In the genomic region with DNA sequence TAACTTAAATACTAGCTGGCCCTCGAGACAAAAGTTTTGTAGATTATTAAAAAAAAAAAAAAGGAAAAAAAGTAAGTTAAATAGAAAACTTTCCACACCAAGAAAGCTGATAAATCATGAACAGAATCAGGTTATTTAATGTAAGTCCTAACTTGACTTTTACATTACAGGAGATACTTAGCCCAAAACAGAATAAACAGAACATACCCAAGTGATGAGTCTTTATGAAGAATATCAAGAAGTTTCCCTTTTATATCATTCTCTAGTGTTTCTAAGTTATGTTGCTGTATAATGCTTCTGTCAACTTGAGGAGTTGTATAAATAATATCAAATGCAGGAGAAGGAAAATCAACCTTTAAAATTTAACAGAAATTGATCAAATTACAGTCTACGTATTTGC, we compare ENCODE assay signal across 18 cellular contexts.
A peak's percentile ranks its signal among the peaks of the same experiment; 100 is the strongest.
DNase-seq lines count a peak whose midpoint lies in the region; ATAC-seq and FAIRE-seq lines count a peak whose summit lies in the region.
"Had no signal": no experiment of that assay in that cellular context is flagged by ENCODE, and none has a peak within 500 bp of the region (broad histone marks: within the 10 kb centered on the region; RNA-seq: fewer than 3 reads in every experiment).

No MANE protein-coding gene starts in this region.

- DNase-seq in activated CD8-positive, alpha-beta memory T cell treated with anti-CD3 and anti-CD28 coated beads, Interleukin-2, amount 50 U/mL, for 4 hours, result no peak
- DNase-seq in medulla oblongata (ENCODE audit: extremely low spot score), result no peak
- DNase-seq: 8988T; AML-193; Caco-2; Calu3; CD4-positive, alpha-beta T cell; CD8-positive, alpha-beta T cell; DMS79 treated with DMSO at 0.1 percent for 48 hours; GDM1 had no signal

- FAIRE-seq in G401.6 (lab: Jason Lieb, UNC) (peak; percentile 87), colon (lab: Jason Lieb, UNC) (peak; percentile 62)
- FAIRE-seq: A549, D721Med, GM12878, GM12892, GM18507 had no signal

- ATAC-seq in GM19397 (IDR thresholded peaks at IDR 0.05; ENCODE audit: unreplicated experiment), result no peak
- ATAC-seq: A549; CD8-positive, alpha-beta T cell; GM12878 had no signal
